34 cellular contexts compared by ENCODE assay signal in the genomic region with DNA sequence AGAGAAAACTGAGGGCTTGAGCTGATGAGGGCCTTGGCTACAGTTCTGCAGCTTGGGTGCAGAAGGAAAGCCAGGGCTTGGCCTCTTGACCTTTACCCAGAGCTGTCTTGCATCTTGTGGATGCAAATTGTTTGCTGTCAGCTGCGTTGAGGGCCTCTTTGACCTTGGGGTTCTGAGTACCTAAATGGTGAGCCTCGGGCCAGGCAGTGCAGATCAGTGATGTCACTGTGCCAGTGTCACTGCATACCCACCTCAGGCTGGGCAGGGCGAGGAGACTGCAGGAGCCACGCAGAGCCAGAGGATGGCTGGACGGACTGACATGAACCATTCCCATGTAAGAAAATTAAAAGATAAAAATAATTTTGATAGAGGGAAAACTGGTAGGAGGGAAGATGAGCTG. TPM values are rescaled to one million over a fixed set of nuclear protein-coding genes. Genes with fewer than 3 reads are reported as not detected.
"Had no signal": no experiment of that assay in that cellular context is flagged by ENCODE, and none has a peak within 500 bp of the region (broad histone marks: within the 10 kb centered on the region; RNA-seq: fewer than 3 reads in every experiment).

No MANE protein-coding gene starts in this region.

- H3K4me1 ChIP-seq: left ventricle myocardium inferior, parathyroid adenoma, right atrium auricular region, right lobe of liver, testis, transverse colon, upper lobe of left lung, vagina had no signal

- H3K27ac ChIP-seq: hepatocyte, left ventricle myocardium inferior, neutrophil, parathyroid adenoma, right atrium auricular region, right lobe of liver, testis, thyroid gland, transverse colon, upper lobe of left lung, vagina had no signal

- H3K4me2 ChIP-seq: hepatocyte, smooth muscle cell had no signal

- DNase-seq: islet precursor cell; left ventricle myocardium inferior; mesendoderm; naive B cell; occipital lobe; right lobe of liver; stimulated activated CD4-positive, alpha-beta T cell treated with anti-CD3 and anti-CD28 coated beads, Interleukin-1b, Interleukin-23, amount 100 ng/mL, for 48 hours; stimulated activated CD4-positive, alpha-beta T cell treated with anti-CD3 and anti-CD28 coated beads, Interleukin-2, amount 100 ng/mL, for 48 hours; stimulated activated CD4-positive, alpha-beta T cell treated with anti-CD3 and anti-CD28 coated beads, Interleukin-4, amount 100 ng/mL, for 4 hours; stimulated activated CD8-positive, alpha-beta memory T cell treated with anti-CD3 and anti-CD28 coated beads, Interleukin-4, amount 100 ng/mL, for 48 hours; stimulated activated naive CD4-positive, alpha-beta T cell treated with Interleukin-2 at 50 U/mL for 16 hours; stimulated activated naive CD8-positive, alpha-beta T cell treated with anti-CD3 and anti-CD28 coated beads, Interleukin-15, amount 100 ng/mL, for 72 hours; substantia nigra; testis; thyroid gland; transverse colon had no signal

- H3K9ac ChIP-seq: parathyroid adenoma had no signal

- H3K27ac Mint-ChIP-seq: mesothelial cell of epicardium; naive B cell; nephron; progenitor cell of endocrine pancreas; stimulated activated memory B cell treated with anti-CD40 and anti-IgM and Interleukin-4, amounts not matched to agents 10 μg/mL and 1 μg/mL and 100 μg/mL, for 72 hours; stimulated activated naive CD8-positive, alpha-beta T cell treated with anti-CD3 and anti-CD28 coated beads, Interleukin-15, amount 100 ng/mL, for 72 hours had no signal

- ATAC-seq: right lobe of liver; stimulated activated memory B cell treated with anti-CD40 and anti-IgM and Interleukin-4, amounts not matched to agents 10 μg/mL and 1 μg/mL and 100 μg/mL, for 72 hours; stimulated activated naive CD8-positive, alpha-beta T cell treated with anti-CD3 and anti-CD28 coated beads, Interleukin-15, amount 100 ng/mL, for 72 hours had no signal

- H3K9me3 ChIP-seq: left ventricle myocardium inferior, neutrophil, right atrium auricular region, right lobe of liver, testis, thyroid gland, transverse colon, upper lobe of left lung, vagina had no signal

- H3K36me3 Mint-ChIP-seq: mesothelial cell of epicardium; naive B cell; stimulated activated memory B cell treated with anti-CD40 and anti-IgM and Interleukin-4, amounts not matched to agents 10 μg/mL and 1 μg/mL and 100 μg/mL, for 72 hours had no signal

- H3K4me3 ChIP-seq: hepatocyte, left ventricle myocardium inferior, lung, right atrium auricular region, right lobe of liver, smooth muscle cell, testis, thyroid gland, transverse colon, upper lobe of left lung, vagina had no signal

- H2AFZ ChIP-seq: hepatocyte, parathyroid adenoma had no signal

- H3K9me3 Mint-ChIP-seq: mesothelial cell of epicardium; naive B cell; nephron; neural crest cell; stimulated activated memory B cell treated with anti-CD40 and anti-IgM and Interleukin-4, amounts not matched to agents 10 μg/mL and 1 μg/mL and 100 μg/mL, for 72 hours; stimulated activated naive CD8-positive, alpha-beta T cell treated with anti-CD3 and anti-CD28 coated beads, Interleukin-15, amount 100 ng/mL, for 72 hours had no signal

- H3K27me3 ChIP-seq: right atrium auricular region, right lobe of liver, testis, thyroid gland, upper lobe of left lung, vagina had no signal

- H3K36me3 ChIP-seq: left ventricle myocardium inferior, neutrophil, right atrium auricular region, right lobe of liver, thyroid gland, transverse colon, upper lobe of left lung, vagina had no signal

- H3K4me1 Mint-ChIP-seq: naive B cell; neural crest cell; stimulated activated memory B cell treated with anti-CD40 and anti-IgM and Interleukin-4, amounts not matched to agents 10 μg/mL and 1 μg/mL and 100 μg/mL, for 72 hours; stimulated activated naive CD8-positive, alpha-beta T cell treated with anti-CD3 and anti-CD28 coated beads, Interleukin-15, amount 100 ng/mL, for 72 hours had no signal

- H3K4me3 Mint-ChIP-seq: mesothelial cell of epicardium; nephron; neural crest cell; stimulated activated memory B cell treated with anti-CD40 and anti-IgM and Interleukin-4, amounts not matched to agents 10 μg/mL and 1 μg/mL and 100 μg/mL, for 72 hours; stimulated activated naive CD8-positive, alpha-beta T cell treated with anti-CD3 and anti-CD28 coated beads, Interleukin-15, amount 100 ng/mL, for 72 hours had no signal

- H3K79me2 ChIP-seq: hepatocyte, parathyroid adenoma had no signal

- H3K27me3 Mint-ChIP-seq: stimulated activated naive CD8-positive, alpha-beta T cell treated with anti-CD3 and anti-CD28 coated beads, Interleukin-15, amount 100 ng/mL, for 72 hours had no signal

RNA-seq across cellular contexts. Expression of a gene that starts 18.6 kb away (rescaled TPM):
- total RNA-seq: kidney epithelial cell, osteocyte, pulmonary artery endothelial cell, renal cortical epithelial cell, thyroid gland, urinary bladder had no signal
- polyA plus RNA-seq: hepatocyte, smooth muscle cell had no signal
